Comparison of ENCODE assay signal across 8 cellular contexts in the genomic region with DNA sequence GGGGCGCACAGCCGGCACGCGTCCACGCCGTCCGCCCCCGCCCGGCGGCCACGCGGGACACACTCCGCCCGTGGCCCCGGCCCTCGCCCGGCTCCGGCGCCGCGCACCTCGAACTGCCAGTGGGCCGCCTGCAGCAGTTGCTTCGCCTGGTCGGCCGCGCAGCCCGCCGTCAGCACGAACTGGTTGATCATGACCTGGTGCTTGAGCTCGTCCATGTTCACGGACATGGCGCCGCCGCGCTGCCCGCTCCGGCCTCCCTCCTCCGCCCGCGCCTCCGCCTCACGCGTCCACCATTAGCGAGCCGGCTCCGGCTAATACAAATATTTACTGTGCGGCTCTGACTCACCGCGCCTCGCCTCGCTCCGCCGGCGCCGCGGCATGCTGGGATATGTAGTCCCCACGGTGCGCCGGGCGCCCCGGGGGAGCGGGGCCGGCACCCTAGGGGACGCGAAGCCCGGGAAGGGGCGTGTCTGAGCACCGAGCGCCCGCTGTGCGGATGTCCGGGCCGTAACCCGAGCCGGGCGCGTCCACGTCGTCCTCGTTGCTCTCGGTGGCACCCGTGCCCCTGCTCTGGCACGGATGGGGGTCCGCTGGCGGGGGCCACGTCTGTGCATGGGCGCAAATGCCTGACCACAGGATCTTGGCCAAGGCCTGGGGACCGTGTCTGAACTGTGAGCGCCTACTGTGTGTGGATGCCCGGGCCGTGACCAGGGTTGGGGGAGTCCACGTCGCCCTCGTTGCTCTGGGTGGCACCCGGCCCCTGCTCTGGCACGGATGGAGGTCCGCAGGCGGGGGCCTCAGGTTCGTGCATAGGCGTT. TPM values are rescaled to one million over a fixed set of nuclear protein-coding genes. Genes with fewer than 3 reads are reported as not detected.
DNase-seq lines count a peak whose midpoint lies in the region; ATAC-seq lines count a peak whose summit lies in the region.

A gene (minus strand): TSS at position 318 of the 818 bp plus-strand sequence. CDS start 91 bp downstream, at position 227.

- no peaks in the 10 kb centered on the region for H3K9me3 ChIP-seq in effector memory CD4-positive, alpha-beta T cell (ENCODE audit: control insufficient read depth, low read length)
- H3K9me3 ChIP-seq in mesenchymal stem cell (ENCODE audit: control insufficient read depth, low read length) = no peaks in the 10 kb centered on the region

- H3K27me3 ChIP-seq in effector memory CD4-positive, alpha-beta T cell (replicated peaks; ENCODE audit: control insufficient read depth, insufficient read depth, low read length, poor library complexity, severe bottlenecking) = no peaks in the 10 kb centered on the region
- no peaks in the 10 kb centered on the region for H3K27me3 ChIP-seq in mesenchymal stem cell (ENCODE audit: control insufficient read depth in 1 of 2, insufficient read depth in 1 of 2, low read length in 2 of 2)

- peak within 1 kb of the TSS; percentile 87 to 89 for H3K14ac ChIP-seq in mesenchymal stem cell (ENCODE audit: low read length in 2 of 2)

- POLR2A ChIA-PET in activated CD8-positive, alpha-beta memory T cell treated with anti-CD3 and anti-CD28 coated beads for 36 hours (lab: Charles Lee) = interaction anchor here (1.0 to 3.3 kb wide), 3 partner anchors 10 to 120 kb away, joined by 3 to 22 read pairs (median 4); a partner anchor contains a TSS

- peak within 1 kb of the TSS; percentile 89 for H2AFZ ChIP-seq in mesenchymal stem cell (ENCODE audit: low read depth, low read length)

- peak within 1 kb of the TSS; percentile 97 for H2BK15ac ChIP-seq in mesenchymal stem cell (ENCODE audit: low read depth, poor library complexity, severe bottlenecking)

- peak within 1 kb of the TSS; percentile 89 for H3K9ac ChIP-seq in mesenchymal stem cell (ENCODE audit: low read length)

- H3K4me2 ChIP-seq in mesenchymal stem cell (ENCODE audit: low read length, poor library complexity, severe bottlenecking) = peak within 1 kb of the TSS; percentile 84

- H4K91ac ChIP-seq in mesenchymal stem cell (ENCODE audit: low read length) = peak within 1 kb of the TSS; percentile 96

- peaks cover 3% of the 10 kb centered on the region for H3K36me3 ChIP-seq in effector memory CD4-positive, alpha-beta T cell (ENCODE audit: control insufficient read depth, insufficient read depth, low read length)
- H3K36me3 ChIP-seq in mesenchymal stem cell (ENCODE audit: control insufficient read depth in 1 of 2, insufficient read depth in 2 of 2, low read depth in 1 of 2, low read length in 2 of 2) = peaks cover 0 to 23% of the 10 kb centered on the region in 2 experiments

- WGBS in mesenchymal stem cell = 16% methylated on average over 101 of the region's 101 CpGs

- peak within 1 kb of the TSS; percentile 94 to 96 for H3K18ac ChIP-seq in mesenchymal stem cell (ENCODE audit: low read depth in 1 of 2, low read length in 2 of 2)

- peaks cover 32% of the 10 kb centered on the region for H3K4me1 ChIP-seq in effector memory CD4-positive, alpha-beta T cell (ENCODE audit: control insufficient read depth, insufficient read depth, low read length, poor library complexity, severe bottlenecking)
- peaks cover 57% of the 10 kb centered on the region for H3K4me1 ChIP-seq in mesenchymal stem cell (ENCODE audit: control insufficient read depth, insufficient read depth, low read depth, low read length)

- H3K27ac ChIP-seq in effector memory CD4-positive, alpha-beta T cell (ENCODE audit: insufficient read depth, low read length, poor library complexity, severe bottlenecking) = peak within 1 kb of the TSS; percentile 79
- H3K27ac ChIP-seq in mesenchymal stem cell (ENCODE audit: low read length, poor library complexity, severe bottlenecking) = peak within 1 kb of the TSS; percentile 76

- H3K4me3 ChIP-seq in effector memory CD4-positive, alpha-beta T cell (ENCODE audit: insufficient read depth, low read depth, low read length, poor library complexity, severe bottlenecking) = peak within 1 kb of the TSS; percentile 75
- peak within 1 kb of the TSS; percentile 95 to 97 for H3K4me3 ChIP-seq in mesenchymal stem cell (ENCODE audit: insufficient read depth in 1 of 2, low read depth in 1 of 2, low read length in 2 of 2)

- ATAC-seq in GM19455 (IDR thresholded peaks at IDR 0.05; ENCODE audit: unreplicated experiment) (peak; percentile 62), HG03575 (IDR thresholded peaks at IDR 0.05; ENCODE audit: extremely low read depth, insufficient number of reproducible peaks, low FRiP score, unreplicated experiment) (peak; percentile 36)

- peak within 1 kb of the TSS; percentile 97 for H4K8ac ChIP-seq in mesenchymal stem cell (ENCODE audit: low read length)

- peak within 1 kb of the TSS in 1 of 2 experiments; percentile 98 for H3K23ac ChIP-seq in mesenchymal stem cell (ENCODE audit: low read length in 2 of 2)

- H3K4ac ChIP-seq in mesenchymal stem cell (ENCODE audit: low read depth in 1 of 2, low read length in 2 of 2) = peak within 1 kb of the TSS; percentile 92 to 94

- peak within 1 kb of the TSS; percentile 93 to 98 for H2BK12ac ChIP-seq in mesenchymal stem cell (ENCODE audit: low read length in 2 of 2)

- peak within 1 kb of the TSS; percentile 90 for H2BK120ac ChIP-seq in mesenchymal stem cell (ENCODE audit: low read depth, low read length)

- DNase-seq in CMK (ENCODE audit: low read depth) (peak; percentile 67), NOMO-1 (lab: John Stamatoyannopoulos, UW; ENCODE audit: unreplicated experiment in 2 of 2) (peak; percentile 67 to 77), mesenchymal stem cell (peak; percentile 93)
- peak; percentile 62 to 74 (median 66) for DNase-seq in effector memory CD4-positive, alpha-beta T cell
- peak; percentile 68 for DNase-seq in stimulated activated CD8-positive, alpha-beta memory T cell treated with anti-CD3 and anti-CD28 coated beads, Interleukin-12 subunit alpha, Interleukin-12 subunit beta, amount 100 ng/mL, for 4 hours (ENCODE audit: low read depth)

- H2BK5ac ChIP-seq in mesenchymal stem cell (ENCODE audit: low read depth, low read length, poor library complexity, severe bottlenecking) = peak within 1 kb of the TSS; percentile 89

- H3K79me1 ChIP-seq in mesenchymal stem cell (replicated peaks; ENCODE audit: low read length, poor library complexity, severe bottlenecking) = peaks cover 24% of the 10 kb centered on the region

- CTCF ChIA-PET in activated CD8-positive, alpha-beta memory T cell treated with anti-CD3 and anti-CD28 coated beads for 36 hours (lab: Charles Lee) = interaction anchor here (1.0 to 2.5 kb wide), 2 partner anchors 10 to 50 kb away, joined by 3 to 14 read pairs; a partner anchor contains a TSS

- H2AK5ac ChIP-seq in mesenchymal stem cell (ENCODE audit: low read length, severe bottlenecking) = peak within 1 kb of the TSS; percentile 40

RNA-seq across cellular contexts. Expression of the gene that starts here (rescaled TPM):
- total RNA-seq in activated CD8-positive, alpha-beta memory T cell treated with anti-CD3 and anti-CD28 coated beads for 36 hours = 10 to 100 TPM; 19.5 to 21.0 TPM
- 26.5 TPM for polyA plus RNA-seq in mesenchymal stem cell (2013, experiment 1 of 2)
- 25.7 TPM for polyA plus RNA-seq in mesenchymal stem cell (2013, experiment 2 of 2)

Comparison
In these comparisons a context has a peak if more than half of its experiments do, and no peak if none do; other contexts are left out.
1. Peak in every context shown above with its lines: DNase-seq, ATAC-seq, H3K4me3 ChIP-seq and H3K27ac ChIP-seq.